Comparison of ENCODE assay signal across 8 cellular contexts in genomic region chr1:202154766-202155477, GRCh38. TPM values are rescaled to one million over a fixed set of nuclear protein-coding genes. Genes with fewer than 3 reads are reported as not detected.
DNase-seq lines count a peak whose midpoint lies in the region; ATAC-seq, FAIRE-seq and TF ChIP-seq lines count a peak whose summit lies in the region.

No MANE protein-coding gene starts in this region.

- H3K9me3 ChIP-seq in DND-41 (ENCODE audit: insufficient read depth, low read length, severe bottlenecking) (no peaks in the 10 kb centered on the region), kidney (ENCODE audit: control insufficient read depth in 1 of 2, low read length in 2 of 2) (no peaks in the 10 kb centered on the region)

- H3K4me3 ChIP-seq in DND-41 (ENCODE audit: low read depth in 1 of 2, low read length in 2 of 2) (no peak overlapping the region), kidney (ENCODE audit: low read length in 2 of 2) (no peak overlapping the region)

- peak overlapping the region; percentile 74 to 77 for H3K27ac Mint-ChIP-seq in stimulated activated naive CD8-positive, alpha-beta T cell treated with anti-CD3 and anti-CD28 coated beads, Interleukin-15, amount 100 ng/mL, for 72 hours

- ATAC-seq in DND-41 (ENCODE audit: insufficient read depth, low read depth), result peak; percentile 54
- no peak for ATAC-seq in stimulated activated naive CD8-positive, alpha-beta T cell treated with anti-CD3 and anti-CD28 coated beads, Interleukin-15, amount 100 ng/mL, for 72 hours
- no peak for ATAC-seq in GM18861 (IDR thresholded peaks at IDR 0.05; ENCODE audit: unreplicated experiment)
- ATAC-seq in GM21717 (IDR thresholded peaks at IDR 0.05; ENCODE audit: unreplicated experiment), result no peak

- H3K79me2 ChIP-seq in DND-41 (ENCODE audit: insufficient read depth, low read length), result peaks cover 24% of the 10 kb centered on the region

- no peak overlapping the region for H3K4me2 ChIP-seq in DND-41 (ENCODE audit: insufficient read depth, low read length)

- H3K27me3 ChIP-seq in DND-41 (ENCODE audit: insufficient read depth, low read length, poor library complexity), result no peaks in the 10 kb centered on the region

- no peaks in the 10 kb centered on the region for H3K27me3 Mint-ChIP-seq in stimulated activated naive CD8-positive, alpha-beta T cell treated with anti-CD3 and anti-CD28 coated beads, Interleukin-15, amount 100 ng/mL, for 72 hours

- no peak overlapping the region for H3K9ac ChIP-seq in DND-41 (ENCODE audit: low read depth, low read length)
- no peak overlapping the region for H3K9ac ChIP-seq in kidney (ENCODE audit: low read length in 2 of 2)

- no peaks in the 10 kb centered on the region for H3K9me3 Mint-ChIP-seq in stimulated activated naive CD8-positive, alpha-beta T cell treated with anti-CD3 and anti-CD28 coated beads, Interleukin-15, amount 100 ng/mL, for 72 hours

- H3K4me3 Mint-ChIP-seq in stimulated activated naive CD8-positive, alpha-beta T cell treated with anti-CD3 and anti-CD28 coated beads, Interleukin-15, amount 100 ng/mL, for 72 hours, result peak overlapping the region in 1 of 2 donors; percentile 35

- H3K27ac ChIP-seq in DND-41 (ENCODE audit: low read length), result peak overlapping the region; percentile 5; the same call in 1 of the 2 replicates
- H3K27ac ChIP-seq in kidney (ENCODE audit: low read depth in 2 of 2, low read length in 2 of 2), result no peak overlapping the region

- TF ChIP-seq CTCF in DND-41 (IDR thresholded peaks at IDR 0.05; ENCODE audit: borderline replicate concordance, extremely low read depth, low read length, poor library complexity, severe bottlenecking), result peak; percentile 74
- TF ChIP-seq CTCF in kidney (IDR thresholded peaks at IDR 0.05; ENCODE audit: borderline replicate concordance, extremely low read depth, insufficient read depth), result peak; percentile 34

- H3K4me1 ChIP-seq in DND-41 (ENCODE audit: insufficient read depth, low read length), result peaks cover 25% of the 10 kb centered on the region
- peaks cover 0 to 7% of the 10 kb centered on the region in 2 donors for H3K4me1 ChIP-seq in kidney (ENCODE audit: control insufficient read depth in 1 of 2, insufficient read depth in 1 of 2, low read depth in 1 of 2, low read length in 2 of 2)

- H4K20me1 ChIP-seq in DND-41 (ENCODE audit: insufficient read depth, low read length), result no peaks in the 10 kb centered on the region

- intact Hi-C loops in kidney (cut with DNase I), result no loop called here

- peak; percentile 65 for DNase-seq in DND-41
- peak; percentile 79 for DNase-seq in HuH-7 (ENCODE audit: low spot score)
- DNase-seq in SHP77 (lab: John Stamatoyannopoulos, UW), result peak; percentile 58 to 62
- DNase-seq in astrocyte of the hippocampus (ENCODE audit: low read depth, low spot score), result peak; percentile 61
- no peak for DNase-seq in kidney
- DNase-seq in stimulated activated naive CD8-positive, alpha-beta T cell treated with anti-CD3 and anti-CD28 coated beads, Interleukin-15, amount 100 ng/mL, for 72 hours, result peak in 1 of 2 donors; percentile 41

- H3K36me3 ChIP-seq in DND-41 (ENCODE audit: insufficient read depth, low read length), result peaks cover 82% of the 10 kb centered on the region
- H3K36me3 ChIP-seq in kidney (ENCODE audit: control insufficient read depth in 1 of 2, insufficient read depth in 2 of 2, low read length in 2 of 2), result no peaks in the 10 kb centered on the region

- peaks cover 72% of the 10 kb centered on the region for H3K4me1 Mint-ChIP-seq in stimulated activated naive CD8-positive, alpha-beta T cell treated with anti-CD3 and anti-CD28 coated beads, Interleukin-15, amount 100 ng/mL, for 72 hours

- H2AFZ ChIP-seq in DND-41 (ENCODE audit: low read depth, low read length), result no peak overlapping the region

- FAIRE-seq in kidney (lab: Jason Lieb, UNC), result no peak

RNA-seq across cellular contexts. Expression of gene PTPN7, which starts 5.5 kb away (rescaled TPM):
- total RNA-seq in kidney, result 5.5 TPM
- 3.5 TPM for polyA plus RNA-seq in kidney (ENCODE audit: insufficient read depth, low read depth, low replicate concordance)

RNA-seq across cellular contexts. Expression of gene ARL8A, which starts 10.4 kb away (rescaled TPM):
- total RNA-seq in kidney, result 72.2 TPM
- 60.8 TPM for polyA plus RNA-seq in kidney (ENCODE audit: insufficient read depth, low read depth, low replicate concordance)

RNA-seq across cellular contexts. Expression of gene GPR37L1, which starts 32.2 kb away (rescaled TPM):
- total RNA-seq in kidney, result 0.13 TPM
- not detected for polyA plus RNA-seq in kidney (ENCODE audit: insufficient read depth, low read depth, low replicate concordance)

RNA-seq across cellular contexts. Expression of gene LGR6, which starts 38.7 kb away (rescaled TPM):
- total RNA-seq in kidney, result 4.1 TPM
- 1.8 TPM for polyA plus RNA-seq in kidney (ENCODE audit: insufficient read depth, low read depth, low replicate concordance)
